Comparison of ENCODE assay signal across 25 cellular contexts in the genomic region with DNA sequence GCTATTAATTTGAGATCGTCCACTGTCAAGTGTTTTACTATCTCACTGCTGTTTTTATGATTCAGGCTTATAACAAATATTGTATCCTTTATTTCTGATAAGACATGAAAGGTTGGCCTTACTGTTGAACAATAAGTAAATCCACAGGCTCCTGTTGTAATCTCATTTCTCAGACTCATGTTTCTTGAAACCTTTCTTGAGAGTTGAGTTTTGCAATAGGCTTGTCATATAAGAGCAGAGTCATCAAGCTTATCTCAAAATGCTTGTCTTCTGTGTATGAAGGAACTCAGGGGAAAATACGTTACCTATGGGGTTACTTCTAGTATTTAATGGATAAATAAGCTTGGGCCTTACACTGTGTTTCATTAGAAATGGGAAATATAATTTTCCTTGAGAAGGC. TPM values are rescaled to one million over a fixed set of nuclear protein-coding genes. Genes with fewer than 3 reads are reported as not detected.
"Had no signal": no experiment of that assay in that cellular context is flagged by ENCODE, and none has a peak within 500 bp of the region (broad histone marks: within the 10 kb centered on the region; RNA-seq: fewer than 3 reads in every experiment).

No MANE protein-coding gene starts in this region.

- H3K9me3 ChIP-seq: MG63, SJSA1 had no signal

- H3K4me1 ChIP-seq: SJSA1 had no signal

- DNase-seq: activated B cell treated with CpG ODN at 0.5 μM for 24 hours; activated CD4-positive, alpha-beta T cell treated with anti-CD3 and anti-CD28 coated beads for 1 hour; activated CD4-positive, alpha-beta T cell treated with anti-CD3 and anti-CD28 coated beads, Interleukin-2, amount 10 ng/mL, durations not matched to agents 24 days and 14 days; activated CD4-positive, alpha-beta T cell treated with anti-CD3 and anti-CD28 coated beads, Interleukin-2, amount 50 U/mL, for 48 hours; activated CD8-positive, alpha-beta memory T cell treated with anti-CD3 and anti-CD28 coated beads, Interleukin-2, amount 10 ng/mL, durations not matched to agents 7 days and 5 days; activated effector memory CD4-positive, alpha-beta T cell treated with Interleukin-2 at 50 U/mL for 16 hours; activated naive CD4-positive, alpha-beta T cell treated with anti-CD3 and anti-CD28 coated beads for 36 hours; activated T-cell treated with anti-CD3 and anti-CD28 coated beads, Interleukin-2, amount 50 U/mL, for 24 hours; anterior cingulate cortex; central memory CD4-positive, alpha-beta T cell; MG63; MV-4-11; NCI-H1092 treated with DMSO at 0.1 percent for 48 hours; NCI-H1436; NCI-H1694 treated with DMSO at 0.1 percent for 48 hours; NCI-H2029 treated with DMSO at 0.1 percent for 48 hours; NCI-H446; NCI-H524; PC-3; SHP77; T-helper 17 cell; T-helper 9 cell had no signal

- ATAC-seq: activated CD8-positive, alpha-beta memory T cell treated with anti-CD3 and anti-CD28 coated beads, Interleukin-2, amount 10 ng/mL, durations not matched to agents 7 days and 5 days; PC-3; T-helper 17 cell had no signal

- H3K36me3 ChIP-seq: MG63, SJSA1 had no signal

- H3K27me3 ChIP-seq: MG63, SJSA1 had no signal

- H3K27ac ChIP-seq: SJSA1 had no signal

- H3K4me3 ChIP-seq: MG63, SJSA1 had no signal

RNA-seq across cellular contexts. Expression of a gene that starts 9.2 kb away (rescaled TPM):
- total RNA-seq: activated B cell treated with CpG ODN at 0.5 μM for 24 hours; activated CD4-positive, alpha-beta T cell treated with anti-CD3 and anti-CD28 coated beads, Interleukin-2, amount 10 ng/mL, durations not matched to agents 24 days and 14 days; activated CD8-positive, alpha-beta memory T cell treated with anti-CD3 and anti-CD28 coated beads, Interleukin-2, amount 10 ng/mL, durations not matched to agents 7 days and 5 days; activated naive CD4-positive, alpha-beta T cell treated with anti-CD3 and anti-CD28 coated beads for 36 hours; activated T-helper 1 cell treated with anti-CD3 and anti-CD28 coated beads, Interleukin-12 subunit alpha, Interleukin-12 subunit beta, Interleukin-2, Interleukin-4 antibody, amounts not matched to agents 30 ng/mL and 10 ng/mL and 1 ng/mL, durations not matched to agents 14 hours and 24 hours and 36 hours; chondrocyte; PC-3; SJSA1; T-helper 17 cell had no signal
